Comparison of ENCODE assay signal across 21 cellular contexts in genomic region chr18:13356032-13356431, GRCh38.
"Had no signal": no experiment of that assay in that cellular context is flagged by ENCODE, and none has a peak within 500 bp of the region (broad histone marks: within the 10 kb centered on the region; RNA-seq: fewer than 3 reads in every experiment).

No MANE protein-coding gene starts in this region.

- FAIRE-seq: K562, RCC 7860 had no signal

- H3K4me2 ChIP-seq: KMS-11, SK-N-SH had no signal

- ATAC-seq: K562 had no signal

- H3K4me3 Mint-ChIP-seq: IgD-negative memory B cell had no signal

- H3K27ac Mint-ChIP-seq: IgD-negative memory B cell had no signal

- H3K27ac ChIP-seq: KMS-11 had no signal

- DNase-seq: Kasumi-1, MM.1S, NCI-H1092 treated with DMSO at 0.1 percent for 48 hours, NCI-H1436, NCI-H187, NCI-H2029, NCI-H2081 treated with DMSO at 0.1 percent for 48 hours, NCI-H2171, NCI-H226, NCI-H446, NCI-H510A, NCI-H524 treated with DMSO at 0.1 percent for 48 hours, NCI-H69, NCI-H774, RPMI8226, SHP77, SK-N-SH had no signal

- H3K4me3 ChIP-seq: K562 had no signal

- H3K9ac ChIP-seq: KMS-11, SK-N-SH had no signal

- H3K9me3 ChIP-seq: SK-N-SH had no signal
